Comparison of ENCODE assay signal across 23 cellular contexts in genomic region chr16:48936811-48937210, GRCh38.
"Had no signal": no experiment of that assay in that cellular context is flagged by ENCODE, and none has a peak within 500 bp of the region (broad histone marks: within the 10 kb centered on the region; RNA-seq: fewer than 3 reads in every experiment).

No MANE protein-coding gene starts in this region.

- H3K36me3 ChIP-seq: colonic mucosa, esophagus muscularis mucosa, esophagus squamous epithelium, gastrocnemius medialis, heart left ventricle had no signal

- H3K27me3 ChIP-seq: colonic mucosa, esophagus muscularis mucosa, esophagus squamous epithelium, foreskin keratinocyte, gastrocnemius medialis, heart left ventricle had no signal

- H3K4me3 Mint-ChIP-seq: dendritic cell treated with granulocyte-macrophage colony-stimulating factor and Interleukin-4, amounts not matched to agents 40 ng/mL and 50 ng/mL, for 4 days; effector memory CD8-positive, alpha-beta T cell; endodermal cell had no signal

- H3K27me3 Mint-ChIP-seq: dendritic cell treated with granulocyte-macrophage colony-stimulating factor and Interleukin-4, amounts not matched to agents 40 ng/mL and 50 ng/mL, for 4 days; effector memory CD8-positive, alpha-beta T cell had no signal

- H3K4me3 ChIP-seq: colonic mucosa, coronary artery, dorsolateral prefrontal cortex, esophagus muscularis mucosa, esophagus squamous epithelium, gastrocnemius medialis, heart left ventricle had no signal

- H3K27ac ChIP-seq: colonic mucosa, coronary artery, dorsolateral prefrontal cortex, epithelial cell of prostate, esophagus muscularis mucosa, esophagus squamous epithelium, foreskin keratinocyte, gastrocnemius medialis, heart left ventricle had no signal

- DNase-seq: colonic mucosa; cortex of kidney; dermis blood vessel endothelial cell; dorsolateral prefrontal cortex; effector CD4-positive, alpha-beta T cell; effector CD8-positive, alpha-beta T cell; effector memory CD4-positive, alpha-beta T cell; effector memory CD8-positive, alpha-beta T cell; endodermal cell; erythroblast; esophagus squamous epithelium; foreskin fibroblast; foreskin keratinocyte; foreskin melanocyte; gastrocnemius medialis; glutamatergic neuron; head of caudate nucleus; heart left ventricle had no signal

- ATAC-seq: effector memory CD8-positive, alpha-beta T cell; esophagus mucosa; foreskin keratinocyte; gastrocnemius medialis; heart left ventricle had no signal

- H3K9me3 Mint-ChIP-seq: dendritic cell treated with granulocyte-macrophage colony-stimulating factor and Interleukin-4, amounts not matched to agents 40 ng/mL and 50 ng/mL, for 4 days; endodermal cell had no signal

- H3K4me1 ChIP-seq: colonic mucosa, esophagus muscularis mucosa, esophagus squamous epithelium, foreskin keratinocyte, gastrocnemius medialis, heart left ventricle had no signal

- H3K4me1 Mint-ChIP-seq: endodermal cell had no signal

- H3K9me3 ChIP-seq: colonic mucosa, esophagus muscularis mucosa, gastrocnemius medialis, heart left ventricle had no signal

- H3K27ac Mint-ChIP-seq: dendritic cell treated with granulocyte-macrophage colony-stimulating factor and Interleukin-4, amounts not matched to agents 40 ng/mL and 50 ng/mL, for 4 days; effector memory CD8-positive, alpha-beta T cell; endodermal cell had no signal
